19 cellular contexts compared by ENCODE assay signal in the genomic region with DNA sequence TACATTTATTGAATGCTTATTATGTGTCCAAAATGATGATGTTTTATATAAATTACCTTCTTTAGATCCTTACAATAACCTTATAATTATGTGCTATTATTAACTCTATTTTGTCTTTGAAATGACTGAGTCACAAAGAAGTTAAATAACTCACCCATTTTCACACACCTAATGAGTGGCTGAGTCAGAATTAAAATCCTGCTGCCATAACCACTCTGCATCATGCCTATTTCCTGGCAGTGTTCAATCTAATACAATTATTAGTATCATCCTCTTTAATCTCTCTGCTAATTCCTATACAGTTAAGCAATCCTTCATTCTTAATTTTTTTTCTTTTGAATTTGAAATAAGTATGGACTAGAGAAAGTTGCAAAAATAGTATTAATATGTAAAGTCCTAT.
"Had no signal": no experiment of that assay in that cellular context is flagged by ENCODE, and none has a peak within 500 bp of the region (broad histone marks: within the 10 kb centered on the region; RNA-seq: fewer than 3 reads in every experiment).

No MANE protein-coding gene starts in this region.

- H3K36me3 ChIP-seq: heart left ventricle, prostate gland, sigmoid colon, suprapubic skin, thyroid gland, uterus had no signal

- H3K4me1 Mint-ChIP-seq: nephron progenitor cell had no signal

- H3K4me3 ChIP-seq: heart left ventricle, prostate gland, sigmoid colon, skin epidermis, suprapubic skin, thyroid gland, uterus had no signal

- H3K9ac ChIP-seq: parathyroid adenoma had no signal

- H2AFZ ChIP-seq: parathyroid adenoma had no signal

- H3K36me3 Mint-ChIP-seq: naive B cell, type B pancreatic cell had no signal

- DNase-seq: effector memory CD8-positive, alpha-beta T cell; heart left ventricle; hippocampal formation; mesendoderm; naive B cell; nephron progenitor cell; retina; sigmoid colon; stimulated activated CD4-positive, alpha-beta T cell treated with anti-CD3 and anti-CD28 coated beads, Interleukin-2, amount 100 ng/mL, for 24 hours; stimulated activated CD4-positive, alpha-beta T cell treated with anti-CD3 and anti-CD28 coated beads, Interleukin-4, amount 100 ng/mL, for 4 hours; stimulated activated naive CD4-positive, alpha-beta T cell; thyroid gland; uterus had no signal

- H3K9me3 ChIP-seq: heart left ventricle, prostate gland, sigmoid colon, suprapubic skin, thyroid gland, uterus had no signal

- H3K27me3 ChIP-seq: heart left ventricle, sigmoid colon, suprapubic skin, thyroid gland had no signal

- H3K27ac ChIP-seq: heart left ventricle, parathyroid adenoma, prostate gland, sigmoid colon, skin epidermis, suprapubic skin, thyroid gland, uterus had no signal

- H3K79me2 ChIP-seq: parathyroid adenoma had no signal

- H3K9me3 Mint-ChIP-seq: dendritic cell treated with granulocyte-macrophage colony-stimulating factor and Interleukin-4, amounts not matched to agents 40 ng/mL and 50 ng/mL, for 4 days; effector memory CD8-positive, alpha-beta T cell; naive B cell; type B pancreatic cell had no signal

- H3K27ac Mint-ChIP-seq: dendritic cell treated with granulocyte-macrophage colony-stimulating factor and Interleukin-4, amounts not matched to agents 40 ng/mL and 50 ng/mL, for 4 days; effector memory CD8-positive, alpha-beta T cell; naive B cell; nephron progenitor cell; type B pancreatic cell had no signal

- ATAC-seq: effector memory CD8-positive, alpha-beta T cell; heart left ventricle had no signal

- H3K27me3 Mint-ChIP-seq: dendritic cell treated with granulocyte-macrophage colony-stimulating factor and Interleukin-4, amounts not matched to agents 40 ng/mL and 50 ng/mL, for 4 days had no signal

- H3K4me3 Mint-ChIP-seq: dendritic cell treated with granulocyte-macrophage colony-stimulating factor and Interleukin-4, amounts not matched to agents 40 ng/mL and 50 ng/mL, for 4 days; effector memory CD8-positive, alpha-beta T cell; nephron progenitor cell; type B pancreatic cell had no signal

- H3K4me1 ChIP-seq: heart left ventricle, parathyroid adenoma, prostate gland, suprapubic skin, thyroid gland, uterus had no signal
